7 cellular contexts compared by ENCODE assay signal in the genomic region with DNA sequence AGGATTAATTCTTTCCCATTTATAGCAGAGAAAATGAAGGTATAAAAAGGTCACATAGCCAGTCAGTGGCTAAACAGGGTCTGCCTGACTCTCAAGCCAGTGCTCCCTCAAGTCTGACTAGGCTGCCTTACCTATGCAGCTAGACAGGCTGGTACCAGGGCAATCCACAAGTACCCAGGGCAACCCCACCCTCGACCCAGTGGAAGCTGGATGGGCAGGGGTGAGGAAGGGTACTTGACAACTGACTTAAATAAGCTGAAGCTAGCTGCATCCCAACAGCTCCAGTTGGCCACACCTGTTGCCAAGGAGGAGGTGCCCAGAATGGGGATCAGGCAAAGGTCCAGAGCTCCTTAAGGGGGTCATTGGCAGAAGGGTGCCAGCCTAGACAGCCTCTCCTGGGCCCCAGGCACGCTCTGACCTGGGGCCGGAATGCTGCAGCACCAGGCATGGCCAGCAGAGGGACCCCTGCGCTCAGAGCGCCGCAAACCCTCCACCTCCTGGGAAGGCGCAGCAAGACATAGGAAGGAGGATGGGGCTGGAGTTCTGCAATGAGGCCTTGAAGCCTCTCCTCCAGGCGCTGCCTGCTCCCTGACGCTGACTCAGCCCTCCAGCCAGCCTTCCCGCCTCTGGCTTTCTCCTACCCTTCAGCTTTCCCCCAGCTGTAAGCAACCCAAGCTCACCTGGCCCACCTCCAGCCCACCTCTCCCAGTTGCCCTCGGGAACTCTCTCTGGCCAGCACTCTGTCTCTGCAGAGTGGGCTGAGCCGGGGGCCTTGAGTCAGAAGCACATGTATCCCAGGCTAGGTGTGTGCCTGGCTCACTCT. TPM values are rescaled to one million over a fixed set of nuclear protein-coding genes. Genes with fewer than 3 reads are reported as not detected.
DNase-seq lines count a peak whose midpoint lies in the region; ATAC-seq and TF ChIP-seq lines count a peak whose summit lies in the region.

No MANE protein-coding gene starts in this region.

- H3K9me2 ChIP-seq in MM.1S (replicated peaks; ENCODE audit: insufficient read depth, low read length), result no peaks in the 10 kb centered on the region

- intact Hi-C loops in left ventricle myocardium superior (cut with micrococcal nuclease), result no loop called here

- TF ChIP-seq CTCF in GM12872 (IDR thresholded peaks at IDR 0.05; ENCODE audit: insufficient read depth, low read depth, low read length), result peak; percentile 99
- TF ChIP-seq CTCF in MM.1S (IDR thresholded peaks at IDR 0.05; ENCODE audit: low read length), result peak; percentile 92

- DNase-seq in MM.1S, result peak; percentile 43
- DNase-seq in T-helper 1 cell, result peak; percentile 34 to 56 (median 39)
- DNase-seq in left ventricle myocardium superior, result peak; percentile 80
- DNase-seq in retina, result peak; percentile 91

- no peak overlapping the region; the same call in 1 of the 2 replicates for H2AFZ ChIP-seq in MM.1S (ENCODE audit: low read length)

- H3K27ac ChIP-seq in MM.1S (ENCODE audit: low read length) (no peak overlapping the region), angular gyrus (ENCODE audit: low read depth, low read length) (peak overlapping the region; percentile 56)

- H3K4me1 ChIP-seq in MM.1S (ENCODE audit: low read length), result no peaks in the 10 kb centered on the region

- ATAC-seq in left ventricle myocardium superior (peak; percentile 73), GM18520 (IDR thresholded peaks at IDR 0.05; ENCODE audit: unreplicated experiment) (no peak)

- no peak overlapping the region for H3K4me2 ChIP-seq in MM.1S (ENCODE audit: low read depth, low read length)

- H3F3A ChIP-seq in MM.1S (ENCODE audit: insufficient read depth, low read length), result no peaks in the 10 kb centered on the region

- no peaks in the 10 kb centered on the region for H3K9me3 ChIP-seq in MM.1S (replicated peaks; ENCODE audit: insufficient read depth, low read length)

- no peak overlapping the region for H3K4me3 ChIP-seq in MM.1S (ENCODE audit: low read length)

- H3K36me3 ChIP-seq in MM.1S (replicated peaks; ENCODE audit: insufficient read depth, low read length), result no peaks in the 10 kb centered on the region

- no peaks in the 10 kb centered on the region for H4K20me1 ChIP-seq in MM.1S (ENCODE audit: insufficient read depth, low read length)

- H3K27me3 ChIP-seq in MM.1S (replicated peaks; ENCODE audit: insufficient read depth, low read length), result 0 out of 2 replicates have a peak, but pooled peaks cover 2% of the 10 kb centered on the region

- no peaks in the 10 kb centered on the region for H3K79me2 ChIP-seq in MM.1S (ENCODE audit: low read length)

- no peak overlapping the region for H3K9ac ChIP-seq in MM.1S (ENCODE audit: low read length)

RNA-seq across cellular contexts. Expression of gene MPP2, which starts 28.9 kb away (rescaled TPM):
- total RNA-seq in left ventricle myocardium superior, result 17.1 TPM

RNA-seq across cellular contexts. Expression of gene CD300LG, which starts 31.5 kb away (rescaled TPM):
- total RNA-seq in left ventricle myocardium superior, result 19.1 TPM

RNA-seq across cellular contexts. Expression of gene MPP3, which starts 45.5 kb away (rescaled TPM):
- 55.5 TPM for total RNA-seq in left ventricle myocardium superior

Comparison
In these comparisons a context has a peak if more than half of its experiments do, and no peak if none do; other contexts are left out.
1. DNase-seq: peak in every context shown above with its lines; median percentile 91 in retina; 80 in left ventricle myocardium superior; 43 in MM.1S; 39 in T-helper 1 cell.